16 cellular contexts compared by ENCODE assay signal in the genomic region with DNA sequence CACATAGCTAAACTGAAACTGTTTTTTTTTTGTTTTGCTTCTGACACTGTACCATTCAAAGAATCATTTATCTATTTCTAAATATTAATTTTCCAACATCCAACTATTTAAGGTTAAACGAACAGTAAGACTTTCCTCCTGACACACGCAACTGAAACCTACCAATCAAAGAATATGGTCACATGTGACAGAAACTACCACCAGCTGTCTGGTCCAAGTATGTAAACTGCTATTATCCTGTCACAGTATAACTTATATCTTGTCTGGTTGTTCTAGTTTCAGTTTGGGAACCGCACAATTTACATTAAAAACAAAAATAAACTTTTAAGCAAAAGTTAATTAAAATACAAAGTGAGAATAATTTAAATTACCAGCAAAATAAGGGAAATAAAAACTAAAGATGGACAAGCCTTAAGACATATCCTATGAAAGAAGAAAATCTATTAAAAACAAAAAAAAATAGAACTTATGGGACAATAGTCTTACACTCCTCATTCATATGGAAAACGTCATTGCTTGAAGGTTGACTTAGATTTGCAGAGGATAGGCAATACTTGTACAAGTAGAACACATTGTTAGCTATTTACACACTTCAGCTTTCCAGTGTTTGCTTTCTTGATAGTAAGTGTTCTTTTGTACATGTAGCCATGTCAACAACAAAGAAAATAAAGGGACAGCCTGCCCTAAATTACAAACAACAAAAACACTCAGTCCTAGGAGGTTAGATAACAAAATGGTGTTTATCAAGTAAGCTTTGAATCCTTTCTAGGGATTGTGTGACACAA.
DNase-seq lines count a peak whose midpoint lies in the region; ATAC-seq, FAIRE-seq and TF ChIP-seq lines count a peak whose summit lies in the region.
"Had no signal": no experiment of that assay in that cellular context is flagged by ENCODE, and none has a peak within 500 bp of the region (broad histone marks: within the 10 kb centered on the region; RNA-seq: fewer than 3 reads in every experiment).

No MANE protein-coding gene starts in this region.

- DNase-seq in H54 (ENCODE audit: insufficient read length, low spot score) (no peak), NCI-H2029 (lab: John Stamatoyannopoulos, UW) (peak; percentile 49), NCI-H1694 (lab: John Stamatoyannopoulos, UW) (no peak)
- DNase-seq in stimulated activated CD4-positive, alpha-beta T cell treated with anti-CD3 and anti-CD28 coated beads, Interleukin-2, amount 100 ng/mL, for 48 hours, result no peak
- DNase-seq: activated CD8-positive, alpha-beta memory T cell treated with anti-CD3 and anti-CD28 coated beads for 24 hours; activated naive CD4-positive, alpha-beta T cell treated with anti-CD3 and anti-CD28 coated beads, Interleukin-2, amount 10 ng/mL, durations not matched to agents 7 days and 5 days; AML-193; glutamatergic neuron; left cardiac atrium; naive thymus-derived CD8-positive, alpha-beta T cell; retina had no signal

- no peaks in the 10 kb centered on the region for H3K27me3 Mint-ChIP-seq in stimulated activated memory B cell treated with anti-CD40 and anti-IgM and Interleukin-4, amounts not matched to agents 10 μg/mL and 1 μg/mL and 100 μg/mL, for 72 hours
- H3K27me3 Mint-ChIP-seq: activated naive CD4-positive, alpha-beta T cell treated with anti-CD3 and anti-CD28 coated beads, Interleukin-2, amount 10 ng/mL, durations not matched to agents 7 days and 5 days; naive thymus-derived CD8-positive, alpha-beta T cell; stimulated activated naive CD8-positive, alpha-beta T cell treated with anti-CD3 and anti-CD28 coated beads, Interleukin-15, Interleukin-2, amounts not matched to agents 100 ng/mL and 50 ng/mL, for 24 hours had no signal

- no peak for TF ChIP-seq POLR2A in H54 (IDR thresholded peaks at IDR 0.05; ENCODE audit: low read depth, low read length)

- peaks cover 5% of the 10 kb centered on the region for H3K36me3 Mint-ChIP-seq in stimulated activated memory B cell treated with anti-CD40 and anti-IgM and Interleukin-4, amounts not matched to agents 10 μg/mL and 1 μg/mL and 100 μg/mL, for 72 hours
- H3K36me3 Mint-ChIP-seq: activated naive CD4-positive, alpha-beta T cell treated with anti-CD3 and anti-CD28 coated beads, Interleukin-2, amount 10 ng/mL, durations not matched to agents 7 days and 5 days had no signal

- H3K4me3 Mint-ChIP-seq in stimulated activated memory B cell treated with anti-CD40 and anti-IgM and Interleukin-4, amounts not matched to agents 10 μg/mL and 1 μg/mL and 100 μg/mL, for 72 hours, result no peak overlapping the region
- H3K4me3 Mint-ChIP-seq: activated naive CD4-positive, alpha-beta T cell treated with anti-CD3 and anti-CD28 coated beads, Interleukin-2, amount 10 ng/mL, durations not matched to agents 7 days and 5 days; naive thymus-derived CD8-positive, alpha-beta T cell; stimulated activated naive CD8-positive, alpha-beta T cell treated with anti-CD3 and anti-CD28 coated beads, Interleukin-15, Interleukin-2, amounts not matched to agents 100 ng/mL and 50 ng/mL, for 24 hours had no signal

- peaks cover 2% of the 10 kb centered on the region for H3K9me3 Mint-ChIP-seq in stimulated activated memory B cell treated with anti-CD40 and anti-IgM and Interleukin-4, amounts not matched to agents 10 μg/mL and 1 μg/mL and 100 μg/mL, for 72 hours
- H3K9me3 Mint-ChIP-seq: activated naive CD4-positive, alpha-beta T cell treated with anti-CD3 and anti-CD28 coated beads, Interleukin-2, amount 10 ng/mL, durations not matched to agents 7 days and 5 days; stimulated activated naive CD8-positive, alpha-beta T cell treated with anti-CD3 and anti-CD28 coated beads, Interleukin-15, Interleukin-2, amounts not matched to agents 100 ng/mL and 50 ng/mL, for 24 hours had no signal

- no peaks in the 10 kb centered on the region for H3K4me1 Mint-ChIP-seq in stimulated activated memory B cell treated with anti-CD40 and anti-IgM and Interleukin-4, amounts not matched to agents 10 μg/mL and 1 μg/mL and 100 μg/mL, for 72 hours
- H3K4me1 Mint-ChIP-seq: activated naive CD4-positive, alpha-beta T cell treated with anti-CD3 and anti-CD28 coated beads, Interleukin-2, amount 10 ng/mL, durations not matched to agents 7 days and 5 days had no signal

- no peak overlapping the region for H3K27ac Mint-ChIP-seq in stimulated activated memory B cell treated with anti-CD40 and anti-IgM and Interleukin-4, amounts not matched to agents 10 μg/mL and 1 μg/mL and 100 μg/mL, for 72 hours
- H3K27ac Mint-ChIP-seq: activated naive CD4-positive, alpha-beta T cell treated with anti-CD3 and anti-CD28 coated beads, Interleukin-2, amount 10 ng/mL, durations not matched to agents 7 days and 5 days; naive thymus-derived CD8-positive, alpha-beta T cell; stimulated activated naive CD8-positive, alpha-beta T cell treated with anti-CD3 and anti-CD28 coated beads, Interleukin-15, Interleukin-2, amounts not matched to agents 100 ng/mL and 50 ng/mL, for 24 hours had no signal

- peak; percentile 15 for FAIRE-seq in H54 (lab: Jason Lieb, UNC)
- FAIRE-seq in endometrium (lab: Jason Lieb, UNC), result peak; percentile 43

- ATAC-seq in GM18498 (IDR thresholded peaks at IDR 0.05; ENCODE audit: unreplicated experiment) (peak; percentile 56), HG03457 (IDR thresholded peaks at IDR 0.05; ENCODE audit: unreplicated experiment) (no peak)
- no peak for ATAC-seq in stimulated activated memory B cell treated with anti-CD40 and anti-IgM and Interleukin-4, amounts not matched to agents 10 μg/mL and 1 μg/mL and 100 μg/mL, for 72 hours
- ATAC-seq: left cardiac atrium; naive thymus-derived CD8-positive, alpha-beta T cell had no signal
